Comparison of ENCODE assay signal across 1 cellular context in the genomic region with DNA sequence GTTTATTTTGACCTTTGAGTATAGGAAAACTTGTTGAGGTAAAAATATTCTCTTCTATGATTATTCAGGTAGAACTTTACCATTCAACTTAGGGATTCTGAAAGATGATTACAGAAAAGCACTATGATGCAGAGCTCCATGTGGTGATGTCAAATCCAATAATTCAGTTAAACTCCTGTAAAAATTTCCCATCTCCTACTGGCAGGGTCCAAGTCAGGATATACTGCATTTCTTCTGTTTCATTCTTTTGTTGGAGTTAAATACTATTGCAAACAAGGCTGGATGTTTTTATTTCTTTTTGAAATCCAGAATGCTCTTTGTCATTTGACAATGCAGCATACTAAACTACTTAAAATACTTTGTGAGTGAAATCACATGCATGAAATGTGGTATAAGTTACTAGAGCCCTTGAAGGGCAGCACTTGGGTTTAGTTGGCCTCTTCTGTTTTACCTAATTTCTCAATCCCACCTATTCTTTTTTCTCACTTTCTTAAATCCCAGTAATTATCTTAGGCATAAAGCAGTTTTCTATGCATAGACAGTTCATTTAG.
TF ChIP-seq lines count a peak whose summit lies in the region.

No MANE protein-coding gene starts in this region.

TF ChIP-seq in SK-N-SH, 30 proteins besides CTCF, POLR2A, EP300 and RAD21:
- TF ChIP-seq FOXJ3 (CRISPR knock-in tag; IDR thresholded peaks at IDR 0.05): no peak
- no peak for TF ChIP-seq IRF3 (IDR thresholded peaks at IDR 0.05; ENCODE audit: low read depth, low read length)
- TF ChIP-seq USF1 (IDR thresholded peaks at IDR 0.05; ENCODE audit: borderline replicate concordance, low read depth): no peak
- peak; percentile 59 for TF ChIP-seq JUND (IDR thresholded peaks at IDR 0.05)
- TF ChIP-seq NRF1 (IDR thresholded peaks at IDR 0.05; ENCODE audit: low read depth, low read length): no peak
- no peak for TF ChIP-seq REST (IDR thresholded peaks at IDR 0.05; ENCODE audit: low read depth, low read length)
- peak; percentile 53 for TF ChIP-seq PBX3 (IDR thresholded peaks at IDR 0.05)
- TF ChIP-seq MXI1 (IDR thresholded peaks at IDR 0.05; ENCODE audit: low read depth, low read length): no peak
- no peak for TF ChIP-seq ELF1 (IDR thresholded peaks at IDR 0.05)
- no peak for TF ChIP-seq GATA2 (CRISPR knock-in tag; IDR thresholded peaks at IDR 0.05)
- no peak for TF ChIP-seq SMC3 (IDR thresholded peaks at IDR 0.05; ENCODE audit: low read depth, low read length)
- 0 out of 2 replicates have a peak, but pooled peaks have one; percentile 16 for TF ChIP-seq NFIC (IDR thresholded peaks at IDR 0.05; ENCODE audit: borderline replicate concordance)
- TF ChIP-seq MEF2A (IDR thresholded peaks at IDR 0.05; ENCODE audit: borderline replicate concordance, low read depth): no peak
- no peak; the same call in 1 of the 2 replicates for TF ChIP-seq RXRA (IDR thresholded peaks at IDR 0.05; ENCODE audit: borderline replicate concordance, low read depth)
- no peak for TF ChIP-seq EZH2phosphoT487 (IDR thresholded peaks at IDR 0.05; ENCODE audit: borderline replicate concordance, low read depth)
- no peak for TF ChIP-seq TAF1 (IDR thresholded peaks at IDR 0.05; ENCODE audit: borderline replicate concordance, low read depth, low read length)
- no peak for TF ChIP-seq ZBTB33 (IDR thresholded peaks at IDR 0.05; ENCODE audit: borderline replicate concordance, low read depth)
- TF ChIP-seq RCOR1 (IDR thresholded peaks at IDR 0.05; ENCODE audit: low read length): no peak
- no peak for TF ChIP-seq USF2 (IDR thresholded peaks at IDR 0.05; ENCODE audit: borderline replicate concordance, low read depth, low read length)
- TF ChIP-seq MAX (IDR thresholded peaks at IDR 0.05; ENCODE audit: low read depth): 0 out of 2 replicates have a peak, but pooled peaks have one; percentile 21
- peak; percentile 44; the same call in 1 of the 2 replicates for TF ChIP-seq TEAD4 (IDR thresholded peaks at IDR 0.05; ENCODE audit: borderline replicate concordance, insufficient read depth)
- TF ChIP-seq POLR2AphosphoS5 (IDR thresholded peaks at IDR 0.05; ENCODE audit: low read depth, low read length): no peak
- TF ChIP-seq YY1 (IDR thresholded peaks at IDR 0.05; ENCODE audit: low read depth): no peak
- TF ChIP-seq TCF12 (IDR thresholded peaks at IDR 0.05): peak; percentile 77
- TF ChIP-seq GABPA (IDR thresholded peaks at IDR 0.05; ENCODE audit: low read depth): no peak
- peak; percentile 44 for TF ChIP-seq FOSL2 (IDR thresholded peaks at IDR 0.05; ENCODE audit: borderline replicate concordance, low read depth)
- TF ChIP-seq FOXM1 (IDR thresholded peaks at IDR 0.05; ENCODE audit: low read depth): peak; percentile 54; the same call in 1 of the 2 replicates
- no peak for TF ChIP-seq CHD2 (IDR thresholded peaks at IDR 0.05; ENCODE audit: low read length, partially characterized antibody)
- TF ChIP-seq RFX5 (IDR thresholded peaks at IDR 0.05; ENCODE audit: low read length): no peak
- TF ChIP-seq SIN3A (IDR thresholded peaks at IDR 0.05; ENCODE audit: borderline replicate concordance, low read depth, low read length): no peak
